ENCODE assay signal across 1 cellular context in the genomic region with DNA sequence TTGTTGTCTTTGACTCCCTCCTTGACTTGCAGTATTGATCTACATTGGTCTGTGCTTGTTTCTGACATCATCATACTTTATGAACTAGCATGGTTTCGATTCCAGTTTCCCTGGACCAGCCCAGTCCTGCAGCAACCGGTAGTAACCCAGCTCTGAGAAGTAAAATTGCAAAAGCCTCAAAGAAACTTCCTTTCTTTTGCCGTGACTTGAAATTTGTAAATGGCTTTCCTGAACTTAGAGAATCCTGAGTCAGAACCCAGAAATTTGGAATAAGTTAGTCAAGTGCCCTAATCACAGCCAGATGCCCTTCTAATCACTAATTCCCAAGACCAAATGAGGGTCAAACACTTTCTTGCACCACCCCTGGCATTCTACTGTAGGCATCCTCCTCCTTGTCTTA.
TF ChIP-seq lines count a peak whose summit lies in the region.

No MANE protein-coding gene starts in this region.

TF ChIP-seq in HepG2, 621 proteins besides CTCF, POLR2A, EP300 and RAD21:
- no peak for TF ChIP-seq ZNF44 (CRISPR knock-in tag; IDR thresholded peaks at IDR 0.05)
